ENCODE assay signal across 8 cellular contexts in genomic region chr12:68641138-68641537, GRCh38. TPM values are rescaled to one million over a fixed set of nuclear protein-coding genes. Genes with fewer than 3 reads are reported as not detected.
DNase-seq lines count a peak whose midpoint lies in the region; ATAC-seq and TF ChIP-seq lines count a peak whose summit lies in the region.

No MANE protein-coding gene starts in this region.

- no peak for TF ChIP-seq CTCF in esophagus squamous epithelium (IDR thresholded peaks at IDR 0.05)

- in situ Hi-C loops in ACHN (cut with HindIII; ENCODE audit: low pct_ligation_motif_present, low pct_unique_long_range_greater_than_20kb, low sequenced_read_pairs), result no loop called here

- ATAC-seq in GM21390 (IDR thresholded peaks at IDR 0.05; ENCODE audit: unreplicated experiment) (peak; percentile 89), HG03565 (IDR thresholded peaks at IDR 0.05; ENCODE audit: unreplicated experiment) (peak; percentile 68)

- intact Hi-C loops in esophagus squamous epithelium (cut with DNase I), result no loop called here

- H3K9me3 ChIP-seq in effector memory CD4-positive, alpha-beta T cell (ENCODE audit: control insufficient read depth, low read length), result no peaks in the 10 kb centered on the region
- H3K9me3 ChIP-seq in esophagus squamous epithelium, result no peaks in the 10 kb centered on the region

- WGBS in esophagus squamous epithelium, 2 donors, result 32 to 45% methylated on average over 5 of the region's 5 CpGs

- DNase-seq in COLO829 (ENCODE audit: low spot score) (peak; percentile 42), kidney glomerular epithelial cell (lab: John Stamatoyannopoulos, UW) (no peak), occipital lobe (lab: John Stamatoyannopoulos, UW) (no peak), ACHN (no peak), esophagus squamous epithelium (lab: John Stamatoyannopoulos, UW) (no peak)
- peak in 1 of 3 donors; percentile 11 for DNase-seq in effector memory CD4-positive, alpha-beta T cell

- TF ChIP-seq POLR2A in esophagus squamous epithelium (IDR thresholded peaks at IDR 0.05), result no peak

- no peaks in the 10 kb centered on the region for H3K27me3 ChIP-seq in effector memory CD4-positive, alpha-beta T cell (replicated peaks; ENCODE audit: control insufficient read depth, insufficient read depth, low read length, poor library complexity, severe bottlenecking)
- no peaks in the 10 kb centered on the region for H3K27me3 ChIP-seq in esophagus squamous epithelium

- peaks cover 6% of the 10 kb centered on the region for H3K36me3 ChIP-seq in effector memory CD4-positive, alpha-beta T cell (ENCODE audit: control insufficient read depth, insufficient read depth, low read length)
- peaks cover 0 to 6% (median 0%) of the 10 kb centered on the region in 3 donors for H3K36me3 ChIP-seq in esophagus squamous epithelium

- peak overlapping the region; percentile 46 for H3K27ac ChIP-seq in effector memory CD4-positive, alpha-beta T cell (ENCODE audit: insufficient read depth, low read length, poor library complexity, severe bottlenecking)
- H3K27ac ChIP-seq in esophagus squamous epithelium, result no peak overlapping the region

- peaks cover 49% of the 10 kb centered on the region for H3K4me1 ChIP-seq in effector memory CD4-positive, alpha-beta T cell (ENCODE audit: control insufficient read depth, insufficient read depth, low read length, poor library complexity, severe bottlenecking)
- peaks cover 0 to 61% (median 22%) of the 10 kb centered on the region in 3 donors for H3K4me1 ChIP-seq in esophagus squamous epithelium

- peak overlapping the region; percentile 29 for H3K4me3 ChIP-seq in effector memory CD4-positive, alpha-beta T cell (ENCODE audit: insufficient read depth, low read depth, low read length, poor library complexity, severe bottlenecking)
- H3K4me3 ChIP-seq in esophagus squamous epithelium, result no peak overlapping the region

RNA-seq across cellular contexts. Expression of gene RAP1B, which starts 30.4 kb away (rescaled TPM):
- 110 TPM for total RNA-seq in occipital lobe
- total RNA-seq in esophagus squamous epithelium, result 100 to 1,000 TPM in 3 of 4 donors, 10 to 100 TPM in 1; 66.9 to 133 (median 120) TPM

RNA-seq across cellular contexts. Expression of gene NUP107, which starts 45.6 kb away (rescaled TPM):
- total RNA-seq in occipital lobe, result 72.1 TPM
- 10 to 100 TPM; 14.2 to 48.4 (median 36.2) TPM for total RNA-seq in esophagus squamous epithelium
